Comparison of ENCODE assay signal across 8 cellular contexts in the genomic region with DNA sequence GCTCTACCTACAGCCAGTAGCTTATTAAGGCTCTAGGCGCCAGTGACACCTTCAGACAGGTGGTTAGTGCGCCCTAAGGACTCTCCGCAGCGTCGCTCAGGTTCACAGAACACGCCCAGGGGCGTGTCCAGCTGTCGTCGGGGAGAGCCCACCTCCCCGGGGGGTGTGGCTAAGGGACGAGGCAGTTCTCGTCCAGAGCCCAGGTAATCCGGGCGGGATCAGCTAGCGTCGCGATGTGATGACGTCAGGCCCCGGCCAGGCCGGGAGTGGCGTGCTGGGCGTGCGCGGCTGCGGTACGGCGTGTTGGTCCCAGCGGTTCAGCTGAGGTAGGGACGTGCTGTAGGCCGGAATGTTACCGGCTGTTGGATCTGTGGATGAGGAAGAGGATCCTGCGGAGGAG. TPM values are rescaled to one million over a fixed set of nuclear protein-coding genes. Genes with fewer than 3 reads are reported as not detected.
DNase-seq lines count a peak whose midpoint lies in the region; ATAC-seq and TF ChIP-seq lines count a peak whose summit lies in the region.
"Not testable (repeated sequence)": the region's sequence is repeated elsewhere in the genome, so short reads cannot be mapped to it uniquely, and the experiment has no call there.

A gene (plus strand): TSS at position 301 of the 400 bp plus-strand sequence. CDS start 49 bp downstream, at position 350.

- H3K9me3 Mint-ChIP-seq in activated B cell treated with CpG ODN at 0.5 μM for 24 hours, natural killer cell: not testable (repeated sequence)

- not testable (repeated sequence) for H3K4me1 ChIP-seq in A673 (ENCODE audit: insufficient read depth, low read length, poor library complexity, severe bottlenecking); body of pancreas; esophagus muscularis mucosa; smooth muscle cell (ENCODE audit: low read depth)

- H3K36me3 ChIP-seq in A673 (ENCODE audit: insufficient read depth, low read length, poor library complexity, severe bottlenecking); body of pancreas (replicated peaks in 1 of 2; ENCODE audit: insufficient read depth in 1 of 2, low read depth in 2 of 2); esophagus muscularis mucosa; smooth muscle cell (ENCODE audit: low read depth): not testable (repeated sequence)

- intact Hi-C loops in A673 (cut with micrococcal nuclease; ENCODE audit: unreplicated experiment); activated B cell treated with CpG ODN at 0.5 μM for 24 hours (cut with micrococcal nuclease); body of pancreas (cut with DNase I); esophagus muscularis mucosa (cut with DNase I); left colon (cut with DNase I, micrococcal nuclease); natural killer cell (cut with micrococcal nuclease): not testable (repeated sequence)

- not testable (repeated sequence) for H3K9ac ChIP-seq in smooth muscle cell (ENCODE audit: low read depth)

- H3K4me3 ChIP-seq in A673 (ENCODE audit: low read depth, low read length, poor library complexity, severe bottlenecking); body of pancreas; esophagus muscularis mucosa; smooth muscle cell: not testable (repeated sequence)

- not testable (repeated sequence) for H3K36me3 Mint-ChIP-seq in activated B cell treated with CpG ODN at 0.5 μM for 24 hours (ENCODE audit: low read depth); natural killer cell

- H3K9me3 ChIP-seq in A673 (ENCODE audit: low read depth, low read length, poor library complexity, severe bottlenecking); body of pancreas; esophagus muscularis mucosa; smooth muscle cell (replicated peaks; ENCODE audit: low read depth): not testable (repeated sequence)

- not testable (repeated sequence) for H4K20me1 ChIP-seq in smooth muscle cell (ENCODE audit: low read depth)

- WGBS in body of pancreas, 2 donors, result no CpG with 5 or more reads among the region's 32 CpGs
- WGBS in esophagus muscularis mucosa, result no CpG with 5 or more reads among the region's 32 CpGs
- no CpG with 5 or more reads among the region's 32 CpGs for WGBS in smooth muscle cell (ENCODE audit: low lambda C conversion rate)

- H3K4me2 ChIP-seq in smooth muscle cell, result not testable (repeated sequence)

- not testable (repeated sequence) for H3K4me1 Mint-ChIP-seq in activated B cell treated with CpG ODN at 0.5 μM for 24 hours, natural killer cell

- not testable (repeated sequence) for H3K27ac ChIP-seq in A673 (ENCODE audit: low read depth, low read length, poor library complexity, severe bottlenecking); body of pancreas; esophagus muscularis mucosa (replicated peaks in 1 of 4); smooth muscle cell (ENCODE audit: low read depth)

- not testable (repeated sequence) for H2AFZ ChIP-seq in smooth muscle cell (ENCODE audit: low read depth)

- H3K27ac Mint-ChIP-seq in activated B cell treated with CpG ODN at 0.5 μM for 24 hours, natural killer cell: not testable (repeated sequence)

- not testable (repeated sequence) for TF ChIP-seq EP300 in esophagus muscularis mucosa (IDR thresholded peaks at IDR 0.05)

- BruUV-seq in A673 (replicated peaks; lab: Mats Ljungman, UMichigan), result not testable (repeated sequence)

- ATAC-seq in activated B cell treated with CpG ODN at 0.5 μM for 24 hours (ENCODE audit: low read depth); body of pancreas; left colon; natural killer cell: not testable (repeated sequence)

- POLR2A ChIA-PET in A673 (lab: Charles Lee; ENCODE audit: low non-redundant PET); activated B cell treated with CpG ODN at 0.5 μM for 24 hours (lab: Charles Lee): not testable (repeated sequence)

- TF ChIP-seq POLR2A in body of pancreas (IDR thresholded peaks at IDR 0.05); esophagus muscularis mucosa (IDR thresholded peaks at IDR 0.05; ENCODE audit: low read depth): not testable (repeated sequence)

- not testable (repeated sequence) for TF ChIP-seq CTCF in A673 (conservative IDR thresholded peaks at IDR 0.05; ENCODE audit: low read depth, low read length); activated B cell treated with CpG ODN at 0.5 μM for 24 hours (IDR thresholded peaks at IDR 0.05); body of pancreas (IDR thresholded peaks at IDR 0.05); esophagus muscularis mucosa (IDR thresholded peaks at IDR 0.05); natural killer cell (IDR thresholded peaks at IDR 0.05); smooth muscle cell (IDR thresholded peaks at IDR 0.05; ENCODE audit: borderline replicate concordance, insufficient read depth, poor library complexity, severe bottlenecking)

- not testable (repeated sequence) for DNase-seq in A673 (ENCODE audit: low spot score); HT1080 (ENCODE audit: low read depth); activated B cell treated with CpG ODN at 0.5 μM for 24 hours; body of pancreas; esophagus muscularis mucosa (ENCODE audit: extremely low spot score); left colon; natural killer cell; smooth muscle cell (lab: John Stamatoyannopoulos, UW; ENCODE audit: unreplicated experiment)

- not testable (repeated sequence) for H3F3A ChIP-seq in smooth muscle cell (ENCODE audit: low read depth)

- H3K4me3 Mint-ChIP-seq in activated B cell treated with CpG ODN at 0.5 μM for 24 hours, natural killer cell: not testable (repeated sequence)

- not testable (repeated sequence) for H3K27me3 ChIP-seq in A673 (replicated peaks; ENCODE audit: insufficient read depth, low read depth, low read length, poor library complexity); body of pancreas; esophagus muscularis mucosa; smooth muscle cell (ENCODE audit: low read depth)

- CTCF ChIA-PET in A673 (lab: Charles Lee); activated B cell treated with CpG ODN at 0.5 μM for 24 hours (lab: Charles Lee): not testable (repeated sequence)

- not testable (repeated sequence) for H3K79me2 ChIP-seq in smooth muscle cell (ENCODE audit: low read depth)

- not testable (repeated sequence) for H3K27me3 Mint-ChIP-seq in activated B cell treated with CpG ODN at 0.5 μM for 24 hours; natural killer cell (ENCODE audit: low read depth in 2 of 2)

RNA-seq across cellular contexts. Expression of the gene that starts here (rescaled TPM):
- total RNA-seq in A673 (2021) (35.4 and 37.4 TPM in 2 replicates), activated B cell treated with CpG ODN at 0.5 μM for 24 hours (43.4 and 53.1 TPM in 2 replicates), body of pancreas (10 to 100 TPM; 28.8 to 41.5 TPM), esophagus muscularis mucosa (10 to 100 TPM in 3 of 4 donors, 1 to 10 TPM in 1; 9.2 to 21.5 (median 15.1) TPM), left colon (10 to 100 TPM; 24.5 to 26.7 TPM), natural killer cell (10 to 100 TPM in 2 of 3 donors, 1 to 10 TPM in 1; 7.0 to 17.0 (median 13.5) TPM), smooth muscle cell (17.8 and 50.1 TPM in 2 replicates)
- 29.5 and 67.2 TPM in 2 replicates for total RNA-seq in HT1080 (2014; rRNA removed; shearing (Covaris generic))
- 22.1 and 37.7 TPM in 2 replicates for polyA plus RNA-seq in HT1080 (2015; cell fraction: cytosol; rRNA removed)
- polyA plus RNA-seq in HT1080 (2015; cell fraction: nucleus; rRNA removed), result 71.0 and 75.9 TPM in 2 replicates
- polyA plus RNA-seq in smooth muscle cell, result 41.9 and 52.2 TPM in 2 replicates
